10 cellular contexts compared by ENCODE assay signal in the genomic region with DNA sequence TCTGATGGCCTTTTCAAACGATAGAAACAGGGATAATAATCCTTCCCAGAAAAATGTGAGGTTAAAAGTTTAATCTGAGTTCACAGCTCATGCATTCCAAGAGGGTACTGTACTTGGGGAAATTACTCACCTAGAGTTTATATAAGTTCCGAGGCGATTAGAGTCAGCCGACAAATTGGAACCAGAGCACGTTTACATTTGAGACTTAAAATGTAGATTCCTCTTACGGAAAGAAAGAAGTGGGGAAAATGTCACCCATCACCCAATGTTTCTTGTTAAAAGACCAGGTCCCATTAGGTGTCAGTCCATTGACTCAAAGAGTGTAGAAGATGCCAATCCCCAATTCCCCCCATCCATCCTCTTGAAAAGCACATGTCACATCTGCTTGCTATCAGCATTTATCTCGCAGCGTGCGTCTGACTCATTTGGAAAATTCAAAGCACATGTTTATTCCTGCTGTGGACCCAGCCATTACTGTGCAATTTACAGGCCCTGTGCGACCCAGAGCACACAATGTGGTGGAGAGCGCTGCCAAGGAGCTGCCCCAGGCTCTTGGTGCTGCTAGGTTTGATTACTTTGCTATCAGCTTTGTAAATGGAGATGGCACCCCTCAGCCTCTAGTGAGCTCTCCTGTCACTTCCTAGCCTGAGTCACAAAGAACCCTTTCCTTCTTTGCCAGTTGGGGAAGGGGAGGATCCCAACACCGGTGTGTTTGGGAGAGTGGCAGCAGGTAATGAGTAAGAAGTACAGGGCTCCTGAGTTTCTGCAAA.
DNase-seq lines count a peak whose midpoint lies in the region; TF ChIP-seq lines count a peak whose summit lies in the region.
"Had no signal": no experiment of that assay in that cellular context is flagged by ENCODE, and none has a peak within 500 bp of the region (broad histone marks: within the 10 kb centered on the region; RNA-seq: fewer than 3 reads in every experiment).

No MANE protein-coding gene starts in this region.

- H3K9me3 ChIP-seq in left ventricle myocardium inferior (replicated peaks) (no peaks in the 10 kb centered on the region), subcutaneous abdominal adipose tissue (ENCODE audit: control insufficient read depth in 5 of 5, low read length in 5 of 5) (no peaks in the 10 kb centered on the region)

- intact Hi-C loops in left ventricle myocardium inferior (cut with micrococcal nuclease) = no loop called here

- H3K36me3 Mint-ChIP-seq in HFFc6 (ENCODE audit: low read depth) = 0 out of 2 replicates have a peak, but pooled peaks cover 5% of the 10 kb centered on the region

- no peaks in the 10 kb centered on the region for H3K27me3 ChIP-seq in left ventricle myocardium inferior (ENCODE audit: low read depth)
- H3K27me3 ChIP-seq in subcutaneous abdominal adipose tissue (ENCODE audit: control insufficient read depth in 5 of 5, insufficient read depth in 4 of 5, low read length in 5 of 5) = no peaks in the 10 kb centered on the region

- no peaks in the 10 kb centered on the region for H3K9me3 Mint-ChIP-seq in HFFc6

- H3K36me3 ChIP-seq in left ventricle myocardium inferior = no peaks in the 10 kb centered on the region
- H3K36me3 ChIP-seq in subcutaneous abdominal adipose tissue (ENCODE audit: control insufficient read depth in 5 of 5, insufficient read depth in 5 of 5, low read length in 5 of 5) = no peaks in the 10 kb centered on the region

- TF ChIP-seq CTCF in HFFc6 (IDR thresholded peaks at IDR 0.05) (no peak), left ventricle myocardium inferior (IDR thresholded peaks at IDR 0.05; ENCODE audit: borderline replicate concordance) (no peak)

- DNase-seq in HFFc6 (peak; percentile 88), amniotic epithelial cell (ENCODE audit: low read depth) (peak; percentile 52), left ventricle myocardium inferior (no peak), superior temporal gyrus (ENCODE audit: extremely low spot score) (no peak), COLO668 (lab: John Stamatoyannopoulos, UW; ENCODE audit: unreplicated experiment) (no peak), mesenteric fat pad (ENCODE audit: low spot score) (no peak)
- DNase-seq in activated naive CD4-positive, alpha-beta T cell treated with Interleukin-2 at 50 U/mL for 16 hours = no peak
- DNase-seq: activated T-cell treated with anti-CD3 and anti-CD28 coated beads, Interleukin-2, amount 50 U/mL, for 1 hour; NCI-H187 had no signal

- no peak overlapping the region for H3K4me3 ChIP-seq in left ventricle myocardium inferior
- H3K4me3 ChIP-seq in subcutaneous abdominal adipose tissue (ENCODE audit: low read depth in 1 of 5, low read length in 5 of 5) = no peak overlapping the region

- H3K27ac Mint-ChIP-seq in HFFc6 = peak overlapping the region; percentile 97

- H3K9ac ChIP-seq in subcutaneous abdominal adipose tissue (ENCODE audit: low read length in 5 of 5) = no peak overlapping the region

- peaks cover 27% of the 10 kb centered on the region for H3K4me1 ChIP-seq in left ventricle myocardium inferior
- H3K4me1 ChIP-seq in subcutaneous abdominal adipose tissue (ENCODE audit: control insufficient read depth in 5 of 5, insufficient read depth in 5 of 5, low read length in 5 of 5) = peaks cover 6 to 57% (median 27%) of the 10 kb centered on the region in 5 donors

- peak overlapping the region; percentile 74 for H3K4me3 Mint-ChIP-seq in HFFc6

- H3K27ac ChIP-seq in left ventricle myocardium inferior (replicated peaks) (peak overlapping the region; percentile 62), subcutaneous abdominal adipose tissue (ENCODE audit: low read depth, low read length) (peak overlapping the region; percentile 52)

- H3K27me3 Mint-ChIP-seq in HFFc6 (ENCODE audit: insufficient read depth) = peaks cover 12% of the 10 kb centered on the region; the same call in 1 of the 2 replicates

- H3K4me1 Mint-ChIP-seq in HFFc6 (ENCODE audit: low read depth) = peaks cover 62% of the 10 kb centered on the region

Comparison
In these comparisons a context has a peak if more than half of its experiments do, and no peak if none do; other contexts are left out.
1. DNase-seq: peak in HFFc6 (single experiment) and amniotic epithelial cell (single experiment); none in left ventricle myocardium inferior (single experiment), activated naive CD4-positive, alpha-beta T cell treated with Interleukin-2 at 50 U/mL for 16 hours (single experiment), superior temporal gyrus (single experiment), COLO668 (single experiment) and mesenteric fat pad (single experiment).